19 cellular contexts compared by ENCODE assay signal in genomic region chr4:67151376-67152343, GRCh38.
A peak's percentile ranks its signal among the peaks of the same experiment; 100 is the strongest.
DNase-seq lines count a peak whose midpoint lies in the region; ATAC-seq and TF ChIP-seq lines count a peak whose summit lies in the region.
"Had no signal": no experiment of that assay in that cellular context is flagged by ENCODE, and none has a peak within 500 bp of the region (broad histone marks: within the 10 kb centered on the region; RNA-seq: fewer than 3 reads in every experiment).

No MANE protein-coding gene starts in this region.

- peaks cover 3% of the 10 kb centered on the region for H3K27me3 ChIP-seq in left ventricle myocardium inferior (ENCODE audit: low read depth)
- H3K27me3 ChIP-seq in body of pancreas, result no peaks in the 10 kb centered on the region
- no peaks in the 10 kb centered on the region for H3K27me3 ChIP-seq in right lobe of liver
- H3K27me3 ChIP-seq: BLaER1 had no signal

- peak; percentile 12 for ATAC-seq in body of pancreas
- no peak for ATAC-seq in right lobe of liver
- ATAC-seq in HG02759 (IDR thresholded peaks at IDR 0.05; ENCODE audit: unreplicated experiment), result no peak
- ATAC-seq: CD8-positive, alpha-beta T cell; GM12878; Panc1 had no signal

- H3K9me3 ChIP-seq in left ventricle myocardium inferior (replicated peaks), result peaks cover 8% of the 10 kb centered on the region
- no peaks in the 10 kb centered on the region for H3K9me3 ChIP-seq in body of pancreas
- no peaks in the 10 kb centered on the region for H3K9me3 ChIP-seq in right lobe of liver
- H3K9me3 ChIP-seq: BLaER1 had no signal

- 68 to 73% methylated on average over 17 to 33 of the region's 45 CpGs for WGBS in body of pancreas, 2 donors
- WGBS in right lobe of liver (ENCODE audit: insufficient coverage, low coverage, low lambda C conversion rate, missing lambda C conversion rate), result 59% methylated on average over 7 of the region's 45 CpGs

- no peak overlapping the region for H3K4me3 Mint-ChIP-seq in MCF 10A (ENCODE audit: unreplicated experiment)
- H3K4me3 Mint-ChIP-seq: CD8-positive, alpha-beta T cell had no signal

- intact Hi-C loops in cardiac septum (cut with DNase I) (no loop called here), left ventricle myocardium inferior (cut with micrococcal nuclease) (no loop called here), body of pancreas (cut with DNase I) (no loop called here), right lobe of liver (cut with DNase I) (no loop called here), MCF 10A (cut with micrococcal nuclease) (no loop called here)

- POLR2A ChIA-PET in MCF 10A (lab: Yijun Ruan, JAX), result no interaction called here

- no peak overlapping the region for H3K27ac Mint-ChIP-seq in MCF 10A (ENCODE audit: low read depth, unreplicated experiment)
- H3K27ac Mint-ChIP-seq: CD8-positive, alpha-beta T cell had no signal

- no peaks in the 10 kb centered on the region for H3K36me3 Mint-ChIP-seq in MCF 10A (ENCODE audit: insufficient read depth, unreplicated experiment)
- H3K36me3 Mint-ChIP-seq: CD8-positive, alpha-beta T cell had no signal

- H3K4me3 ChIP-seq in left ventricle myocardium inferior (no peak overlapping the region), body of pancreas (no peak overlapping the region), right lobe of liver (no peak overlapping the region)
- H3K4me3 ChIP-seq: BLaER1, GM12878, GM23248 had no signal

- no peaks in the 10 kb centered on the region for H3K4me1 Mint-ChIP-seq in MCF 10A (ENCODE audit: insufficient read depth, unreplicated experiment)

- no peaks in the 10 kb centered on the region for H3K9me3 Mint-ChIP-seq in MCF 10A (ENCODE audit: unreplicated experiment)
- H3K9me3 Mint-ChIP-seq: CD8-positive, alpha-beta T cell had no signal

- no TSS peak for BruUV-seq in MCF 10A (replicated peaks; lab: Mats Ljungman, UMichigan)

- CTCF ChIA-PET in MCF 10A (lab: Yijun Ruan, JAX), result interaction anchor here (2.2 kb wide), 1 partner anchor 10 kb away, joined by 4 read pairs; no protein-coding TSS in a partner anchor

- H3K4me1 ChIP-seq in left ventricle myocardium inferior (no peaks in the 10 kb centered on the region), body of pancreas (no peaks in the 10 kb centered on the region), right lobe of liver (no peaks in the 10 kb centered on the region)
- H3K4me1 ChIP-seq: BLaER1 had no signal

- H3K36me3 ChIP-seq in left ventricle myocardium inferior (no peaks in the 10 kb centered on the region), body of pancreas (replicated peaks in 1 of 2; ENCODE audit: insufficient read depth in 1 of 2, low read depth in 2 of 2) (no peaks in the 10 kb centered on the region), right lobe of liver (no peaks in the 10 kb centered on the region)
- H3K36me3 ChIP-seq: BLaER1 had no signal

- TF ChIP-seq POLR2A in body of pancreas (IDR thresholded peaks at IDR 0.05) (no peak), right lobe of liver (IDR thresholded peaks at IDR 0.05) (no peak)

- H3K27me3 Mint-ChIP-seq in MCF 10A (ENCODE audit: insufficient read depth, unreplicated experiment), result no peaks in the 10 kb centered on the region

- H3K27ac ChIP-seq in left ventricle myocardium inferior (replicated peaks) (no peak overlapping the region), body of pancreas (no peak overlapping the region), right lobe of liver (no peak overlapping the region)
- H3K27ac ChIP-seq: BLaER1, GM23248, KMS-11 had no signal

- no peak for TF ChIP-seq CTCF in left ventricle myocardium inferior (IDR thresholded peaks at IDR 0.05; ENCODE audit: borderline replicate concordance)
- TF ChIP-seq CTCF in body of pancreas (IDR thresholded peaks at IDR 0.05), result no peak
- TF ChIP-seq CTCF in right lobe of liver (IDR thresholded peaks at IDR 0.05), result no peak
- TF ChIP-seq CTCF in MCF 10A (IDR thresholded peaks at IDR 0.05; ENCODE audit: unreplicated experiment), result no peak

- DNase-seq in cardiac septum (ENCODE audit: low spot score), result peak; percentile 68
- no peak for DNase-seq in left ventricle myocardium inferior
- no peak for DNase-seq in body of pancreas
- peak in 2 of 3 donors; percentile 36 to 44 for DNase-seq in right lobe of liver
- DNase-seq in inferior parietal cortex (ENCODE audit: extremely low spot score), result no peak
- no peak for DNase-seq in MCF 10A (ENCODE audit: unreplicated experiment)
- DNase-seq in DMS 273 treated with DMSO at 0.1 percent for 48 hours (lab: John Stamatoyannopoulos, UW), result no peak
- DNase-seq: CD8-positive, alpha-beta T cell; DMS79 treated with DMSO at 0.1 percent for 48 hours; GM23248; NCI-H1092 treated with DMSO at 0.1 percent for 48 hours; NCI-H1694; NCI-H510A treated with DMSO at 0.1 percent for 48 hours; SHP77 treated with DMSO at 0.1 percent for 48 hours had no signal

Comparison
In these comparisons a context has a peak if more than half of its experiments do, and no peak if none do; other contexts are left out.
1. DNase-seq: peak in cardiac septum (single experiment) and right lobe of liver (2 of 3); none in left ventricle myocardium inferior (single experiment), body of pancreas (0 of 4), inferior parietal cortex (single experiment), MCF 10A (single experiment) and DMS 273 treated with DMSO at 0.1 percent for 48 hours (single experiment).